Comparison of ENCODE assay signal across 8 cellular contexts in genomic region chr20:47503685-47504084, GRCh38. TPM values are rescaled to one million over a fixed set of nuclear protein-coding genes. Genes with fewer than 3 reads are reported as not detected.
DNase-seq lines count a peak whose midpoint lies in the region; ATAC-seq and TF ChIP-seq lines count a peak whose summit lies in the region.

No MANE protein-coding gene starts in this region.

- ATAC-seq in heart right ventricle (no peak), Right ventricle myocardium superior (ENCODE audit: poor library complexity) (no peak), T-cell (replicated peaks in 1 of 4) (no peak), GM21423 (IDR thresholded peaks at IDR 0.05; ENCODE audit: unreplicated experiment) (no peak), GM18861 (IDR thresholded peaks at IDR 0.05; ENCODE audit: unreplicated experiment) (no peak)

- H3K4me1 ChIP-seq in heart right ventricle (peaks cover 0 to 66% (median 35%) of the 10 kb centered on the region in 9 donors), transverse colon (peaks cover 13 to 35% (median 16%) of the 10 kb centered on the region in 4 donors)

- no peak for TF ChIP-seq EP300 in transverse colon (IDR thresholded peaks at IDR 0.05; ENCODE audit: low read depth)

- H3K27ac ChIP-seq in heart right ventricle (peak overlapping the region in 4 of 10 donors; percentile 94 to 99 (median 98)), transverse colon (peak overlapping the region in 3 of 4 donors; percentile 89 to 96 (median 95))

- TF ChIP-seq CTCF in heart right ventricle (IDR thresholded peaks at IDR 0.05) (no peak), fibroblast of pulmonary artery (IDR thresholded peaks at IDR 0.05; ENCODE audit: low read length, missing control alignments) (no peak), transverse colon (IDR thresholded peaks at IDR 0.05) (no peak)

- H3K36me3 Mint-ChIP-seq in T-cell, result peaks cover 2% of the 10 kb centered on the region

- in situ Hi-C loops in transverse colon (cut with MboI; ENCODE audit: low pct_ligation_motif_present in 1 of 4, low pct_unique_long_range_greater_than_20kb in 1 of 4, low sequenced_read_pairs in 3 of 4), result no loop called here

- no peaks in the 10 kb centered on the region for H3K27me3 ChIP-seq in heart right ventricle
- H3K27me3 ChIP-seq in transverse colon, result no peaks in the 10 kb centered on the region

- TF ChIP-seq POLR2A in transverse colon (IDR thresholded peaks at IDR 0.05), result no peak

- POLR2A ChIA-PET in T-cell (lab: Charles Lee), result interaction anchor here (0.6 to 1.0 kb wide), 5 partner anchors 10 to 106 kb away, joined by 3 to 9 read pairs (median 4); no protein-coding TSS in a partner anchor

- peaks cover 62 to 64% (median 63%) of the 10 kb centered on the region in 3 donors for H3K4me1 Mint-ChIP-seq in T-cell

- 43 to 48% methylated on average over 2 of the region's 2 CpGs for WGBS in heart right ventricle, 2 donors
- 62 to 64% methylated on average over 2 of the region's 2 CpGs for WGBS in transverse colon (ENCODE audit: low coverage in 1 of 2), 2 donors

- H3K27ac Mint-ChIP-seq in T-cell, result peak overlapping the region; percentile 40 to 93

- CTCF ChIA-PET in T-cell (lab: Charles Lee), result interaction anchor here in 1 of 2 donors (0.6 to 1.8 kb wide), 5 partner anchors 18 to 147 kb away, joined by 3 to 4 read pairs (median 3); partner anchors contain the start of gene ZMYND8

- peak overlapping the region; percentile 98 to 99 (median 99) for H3K4me3 Mint-ChIP-seq in T-cell

- H3K9me3 ChIP-seq in heart right ventricle (no peaks in the 10 kb centered on the region), transverse colon (no peaks in the 10 kb centered on the region)

- H3K4me3 ChIP-seq in heart right ventricle, result peak overlapping the region in 8 of 10 donors; percentile 82 to 97 (median 93)
- H3K4me3 ChIP-seq in fibroblast of pulmonary artery (replicated peaks; ENCODE audit: low read depth, low read length), result peak overlapping the region; percentile 94
- peak overlapping the region in 1 of 4 donors; percentile 96 for H3K4me3 ChIP-seq in transverse colon

- DNase-seq in heart right ventricle (no peak), Right ventricle myocardium superior (no peak), T-cell (no peak), fibroblast of pulmonary artery (ENCODE audit: low read depth) (no peak), transverse colon (no peak)
- DNase-seq in NK-92 treated with Interleukin-12 subunit alpha and Interleukin-12 subunit beta, amount 100 ng/mL, for 24 hours (lab: John Stamatoyannopoulos, UW), result no peak

- no peaks in the 10 kb centered on the region for H3K36me3 ChIP-seq in heart right ventricle
- H3K36me3 ChIP-seq in transverse colon, result no peaks in the 10 kb centered on the region

- H3K9me3 Mint-ChIP-seq in T-cell, result no peaks in the 10 kb centered on the region

- H3K27me3 Mint-ChIP-seq in T-cell, result no peaks in the 10 kb centered on the region

- intact Hi-C loops in heart right ventricle (cut with DNase I), result loop anchor here in 9 of 10 donors (2.0 to 10.0 kb wide), 13 partner anchors 39 to 749 kb away; no protein-coding TSS in a partner anchor
- intact Hi-C loops in Right ventricle myocardium superior (cut with DNase I), result loop anchor here (10.0 kb wide), 1 partner anchor 111 kb away; no protein-coding TSS in a partner anchor
- intact Hi-C loops in transverse colon (cut with DNase I; ENCODE audit: low total_unique reads), result loop anchor here (10.0 kb wide), 1 partner anchor 121 kb away; no protein-coding TSS in a partner anchor

RNA-seq across cellular contexts. Expression of gene NCOA3, which starts 2.0 kb away (rescaled TPM):
- 10 to 100 TPM; 19.7 to 30.2 (median 22.6) TPM for total RNA-seq in heart right ventricle
- polyA plus RNA-seq in heart right ventricle, result 10 to 100 TPM in 1 of 2 donors, 1 to 10 TPM in 1; 8.0 to 11.6 TPM
- 19.1 TPM for total RNA-seq in Right ventricle myocardium superior
- 10 to 100 TPM; 64.4 to 89.2 (median 68.9) TPM for total RNA-seq in T-cell
- total RNA-seq in transverse colon, result 10 to 100 TPM in 3 of 4 donors, 1 to 10 TPM in 1; 9.2 to 39.1 (median 22.3) TPM
